In genomic region chr1:36156329-36157114, GRCh38 we compare ENCODE assay signal across 8 cellular contexts. TPM values are rescaled to one million over a fixed set of nuclear protein-coding genes. Genes with fewer than 3 reads are reported as not detected.
DNase-seq lines count a peak whose midpoint lies in the region; ATAC-seq and TF ChIP-seq lines count a peak whose summit lies in the region.

No MANE protein-coding gene starts in this region.

- DNase-seq in SIG-M5 treated with dmso at 0.1 percent for 504 hours (lab: John Stamatoyannopoulos, UW; ENCODE audit: unreplicated experiment) = peak; percentile 61
- no peak for DNase-seq in SIG-M5 (lab: John Stamatoyannopoulos, UW)
- peak; percentile 85 for DNase-seq in SK-N-SH
- DNase-seq in left ventricle myocardium inferior = peak; percentile 77
- peak; percentile 72 to 97 (median 76) for DNase-seq in posterior cingulate gyrus

- peak overlapping the region; percentile 76 for H3K4me2 ChIP-seq in SK-N-SH

- H3K4me1 ChIP-seq in SK-N-SH (ENCODE audit: control insufficient read depth in 1 of 2, insufficient read depth in 2 of 2, low read depth in 1 of 2, low read length in 1 of 2) = peaks cover 38 to 48% of the 10 kb centered on the region in 2 experiments
- H3K4me1 ChIP-seq in left ventricle myocardium inferior = peaks cover 87% of the 10 kb centered on the region

- peak overlapping the region; percentile 87 to 99 for H3K4me3 ChIP-seq in SK-N-SH (ENCODE audit: low read depth in 2 of 2, low read length in 1 of 2)
- H3K4me3 ChIP-seq in left ventricle myocardium inferior = peak overlapping the region; percentile 100

- peak overlapping the region; percentile 90 to 98 for H3K27ac ChIP-seq in SK-N-SH (ENCODE audit: low read depth in 2 of 2, low read length in 1 of 2)
- peak overlapping the region; percentile 97 for H3K27ac ChIP-seq in adipose tissue (ENCODE audit: low read depth, low read length)
- peak overlapping the region; percentile 100 for H3K27ac ChIP-seq in left ventricle myocardium inferior (replicated peaks)

- H3K9ac ChIP-seq in SK-N-SH = peak overlapping the region; percentile 98

- no peaks in the 10 kb centered on the region for H3K9me2 ChIP-seq in SK-N-SH

- H3K36me3 ChIP-seq in SK-N-SH (replicated peaks in 1 of 2; ENCODE audit: control insufficient read depth in 1 of 2, insufficient read depth in 2 of 2, low read length in 1 of 2) (peaks cover 8 to 9% of the 10 kb centered on the region in 2 experiments), left ventricle myocardium inferior (peaks cover 5% of the 10 kb centered on the region)

- intact Hi-C loops in left ventricle myocardium inferior (cut with micrococcal nuclease) = no loop called here
- intact Hi-C loops in posterior cingulate gyrus (cut with DNase I) = loop anchor here (10.0 kb wide), 1 partner anchor 208 kb away; no protein-coding TSS in a partner anchor

- ATAC-seq in HG02571 (IDR thresholded peaks at IDR 0.05; ENCODE audit: unreplicated experiment) = no peak

- TF ChIP-seq CTCF in SK-N-SH (IDR thresholded peaks at IDR 0.05) (no peak), left ventricle myocardium inferior (IDR thresholded peaks at IDR 0.05; ENCODE audit: borderline replicate concordance) (no peak)

- POLR2A ChIA-PET in SK-N-SH (lab: Yijun Ruan, JAX) = interaction anchor here (0.7 to 1.3 kb wide), 3 partner anchors 16 to 67 kb away, joined by 3 read pairs; partner anchors contain the start of gene THRAP3

- H3K27me3 ChIP-seq in SK-N-SH (ENCODE audit: insufficient read depth) (no peaks in the 10 kb centered on the region), left ventricle myocardium inferior (ENCODE audit: low read depth) (no peaks in the 10 kb centered on the region)

- CTCF ChIA-PET in SK-N-SH (lab: Yijun Ruan, JAX) = interaction anchor here (0.8 to 5.6 kb wide), 6 partner anchors 27 to 186 kb away, joined by 3 to 49 read pairs (median 4); partner anchors contain the start of gene THRAP3

- H4K20me1 ChIP-seq in SK-N-SH (ENCODE audit: insufficient read depth) = peaks cover 46% of the 10 kb centered on the region

- H3K9me3 ChIP-seq in SK-N-SH = no peaks in the 10 kb centered on the region
- no peaks in the 10 kb centered on the region for H3K9me3 ChIP-seq in left ventricle myocardium inferior (replicated peaks)

- WGBS in SK-N-SH (ENCODE audit: low lambda C conversion rate) = under 1% methylated on average over 31 of the region's 69 CpGs
- WGBS in adipose tissue, 3 donors = 0 to 1% (median 1%) methylated on average over 42 to 69 of the region's 69 CpGs

- TF ChIP-seq EP300 in Ishikawa (IDR thresholded peaks at IDR 0.05; ENCODE audit: borderline replicate concordance) = 0 out of 2 replicates have a peak, but pooled peaks have one; percentile 14
- TF ChIP-seq EP300 in SK-N-SH (IDR thresholded peaks at IDR 0.05; ENCODE audit: borderline replicate concordance in 1 of 2, low read depth in 1 of 2, low read length in 1 of 2) = no peak

- peaks cover 8% of the 10 kb centered on the region for H3F3A ChIP-seq in SK-N-SH (replicated peaks; ENCODE audit: insufficient read depth)

- peaks cover 68% of the 10 kb centered on the region for H3K79me2 ChIP-seq in SK-N-SH (ENCODE audit: insufficient read depth)

- peak overlapping the region; percentile 32; the same call in 1 of the 2 replicates for H2AFZ ChIP-seq in SK-N-SH (ENCODE audit: low read depth)

- no peak for TF ChIP-seq RAD21 in Ishikawa (IDR thresholded peaks at IDR 0.05; ENCODE audit: low read depth)
- no peak for TF ChIP-seq RAD21 in SK-N-SH (IDR thresholded peaks at IDR 0.05; ENCODE audit: low read length)

TF ChIP-seq in Ishikawa, 13 proteins besides CTCF, POLR2A, EP300 and RAD21 (continues in another document):
- TF ChIP-seq TCF12 (IDR thresholded peaks at IDR 0.05; ENCODE audit: low read depth) (peak; percentile 55; the same call in 1 of the 2 replicates), EGR1 (IDR thresholded peaks at IDR 0.05) (no peak), TAF1 (IDR thresholded peaks at IDR 0.05; ENCODE audit: low read depth) (no peak), ZBTB7A (IDR thresholded peaks at IDR 0.05; ENCODE audit: low read depth) (peak; percentile 69; the same call in 1 of the 2 replicates), TEAD4 (IDR thresholded peaks at IDR 0.05) (0 out of 2 replicates have a peak, but pooled peaks have one; percentile 11), NFIC (IDR thresholded peaks at IDR 0.05) (peak; percentile 46; the same call in 1 of the 2 replicates), CEBPB (IDR thresholded peaks at IDR 0.05) (no peak), MAX (IDR thresholded peaks at IDR 0.05) (no peak; the same call in 1 of the 2 replicates), FOXM1 (IDR thresholded peaks at IDR 0.05; ENCODE audit: borderline replicate concordance, low read depth) (no peak)

TF ChIP-seq in SK-N-SH, 30 proteins besides CTCF, POLR2A, EP300 and RAD21:
- TF ChIP-seq ELF1 (IDR thresholded peaks at IDR 0.05) = no peak
- peak; percentile 74 for TF ChIP-seq MXI1 (IDR thresholded peaks at IDR 0.05; ENCODE audit: low read depth, low read length)
- no peak for TF ChIP-seq GABPA (IDR thresholded peaks at IDR 0.05; ENCODE audit: low read depth)
- TF ChIP-seq NFIC (IDR thresholded peaks at IDR 0.05; ENCODE audit: borderline replicate concordance) = peak; percentile 24; the same call in 1 of the 2 replicates
- TF ChIP-seq CHD2 (IDR thresholded peaks at IDR 0.05; ENCODE audit: low read length, partially characterized antibody) = peak; percentile 39
- no peak for TF ChIP-seq IRF3 (IDR thresholded peaks at IDR 0.05; ENCODE audit: low read depth, low read length)
- no peak for TF ChIP-seq MEF2A (IDR thresholded peaks at IDR 0.05; ENCODE audit: borderline replicate concordance, low read depth)
- 0 out of 2 replicates have a peak, but pooled peaks have one; percentile 12 for TF ChIP-seq TCF12 (IDR thresholded peaks at IDR 0.05)
- no peak for TF ChIP-seq GATA2 (CRISPR knock-in tag; IDR thresholded peaks at IDR 0.05)
- 0 out of 2 replicates have a peak, but pooled peaks have one; percentile 44 for TF ChIP-seq USF1 (IDR thresholded peaks at IDR 0.05; ENCODE audit: borderline replicate concordance, low read depth)
- TF ChIP-seq RXRA (IDR thresholded peaks at IDR 0.05; ENCODE audit: borderline replicate concordance, low read depth) = no peak
- 0 out of 2 replicates have a peak, but pooled peaks have one; percentile 70 for TF ChIP-seq FOXJ3 (CRISPR knock-in tag; IDR thresholded peaks at IDR 0.05)
- TF ChIP-seq TAF1 (IDR thresholded peaks at IDR 0.05; ENCODE audit: borderline replicate concordance, low read depth, low read length) = 0 out of 2 replicates have a peak, but pooled peaks have one; percentile 23
- TF ChIP-seq SMC3 (IDR thresholded peaks at IDR 0.05; ENCODE audit: low read depth, low read length) = 0 out of 2 replicates have a peak, but pooled peaks have one; percentile 4
- peak; percentile 73 for TF ChIP-seq SIN3A (IDR thresholded peaks at IDR 0.05; ENCODE audit: borderline replicate concordance, low read depth, low read length)
- no peak for TF ChIP-seq MAX (IDR thresholded peaks at IDR 0.05; ENCODE audit: low read depth)

RNA-seq across cellular contexts. Expression of gene MAP7D1, which starts 0.6 kb away (rescaled TPM):
- 40.6 and 69.9 TPM in 2 replicates for polyA plus RNA-seq in SK-N-SH (2012; rRNA removed)
- polyA plus RNA-seq in SK-N-SH (2012; cell fraction: cytosol; rRNA removed) = 78.2 and 85.1 TPM in 2 replicates
- 137 and 148 TPM in 2 replicates for polyA plus RNA-seq in SK-N-SH (2012; cell fraction: nucleus; rRNA removed)
- 100 to 1,000 TPM in 1 of 3 donors, 10 to 100 TPM in 2; 19.9 to 215 (median 92.7) TPM for polyA plus RNA-seq in adipose tissue
- 363 TPM for total RNA-seq in left ventricle myocardium inferior

RNA-seq across cellular contexts. Expression of gene TRAPPC3, which starts 7.2 kb away (rescaled TPM):
- polyA plus RNA-seq in SK-N-SH (2012; rRNA removed) (149 and 169 TPM in 2 replicates), adipose tissue (10 to 100 TPM; 37.1 to 69.2 (median 58.5) TPM)
- polyA plus RNA-seq in SK-N-SH (2012; cell fraction: cytosol; rRNA removed) = 172 and 173 TPM in 2 replicates
- polyA plus RNA-seq in SK-N-SH (2012; cell fraction: nucleus; rRNA removed) = 83.1 and 92.3 TPM in 2 replicates
- total RNA-seq in left ventricle myocardium inferior = 54.6 TPM

RNA-seq across cellular contexts. Expression of gene COL8A2, which starts 31.5 kb away (rescaled TPM):
- polyA plus RNA-seq in SK-N-SH (2012; rRNA removed) (2.6 and 3.1 TPM in 2 replicates), adipose tissue (1 to 10 TPM in 1 of 3 donors, under 1 TPM in 2; 0.18 to 1.2 (median 0.83) TPM)
- 1.6 and 2.6 TPM in 2 replicates for polyA plus RNA-seq in SK-N-SH (2012; cell fraction: cytosol; rRNA removed)
- polyA plus RNA-seq in SK-N-SH (2012; cell fraction: nucleus; rRNA removed) = 2.3 and 2.6 TPM in 2 replicates
- total RNA-seq in left ventricle myocardium inferior = 1.2 TPM
